ENCODE assay signal across 10 cellular contexts in genomic region chr7:41882271-41882670, GRCh38.
DNase-seq lines count a peak whose midpoint lies in the region; ATAC-seq, FAIRE-seq and TF ChIP-seq lines count a peak whose summit lies in the region.
"Had no signal": no experiment of that assay in that cellular context is flagged by ENCODE, and none has a peak within 500 bp of the region (broad histone marks: within the 10 kb centered on the region; RNA-seq: fewer than 3 reads in every experiment).

No MANE protein-coding gene starts in this region.

- H3K4me1 ChIP-seq in K562 (replicated peaks in 1 of 2; ENCODE audit: control insufficient read depth in 2 of 2, insufficient read depth in 2 of 2, low read length in 2 of 2) = no peaks in the 10 kb centered on the region; a peak in 1 of 5 replicates
- H3K4me1 ChIP-seq in subcutaneous abdominal adipose tissue (ENCODE audit: control insufficient read depth in 5 of 5, insufficient read depth in 5 of 5, low read length in 5 of 5) = peaks cover 5 to 58% (median 48%) of the 10 kb centered on the region in 5 donors
- H3K4me1 ChIP-seq in heart right ventricle = peaks cover 0 to 62% (median 12%) of the 10 kb centered on the region in 9 donors
- H3K4me1 ChIP-seq: BE2C had no signal

- H3K4me3 Mint-ChIP-seq in activated naive CD4-positive, alpha-beta T cell treated with anti-CD3 and anti-CD28 coated beads, Interleukin-2, amount 50 U/mL, for 24 hours = peak overlapping the region; percentile 90

- TF ChIP-seq POLR2A in K562 (conservative IDR thresholded peaks at IDR 0.05) = no peak

- BruUV-seq in K562 (replicated peaks; lab: Mats Ljungman, UMichigan) = no TSS peak

- no peak for DNase-seq in activated naive CD4-positive, alpha-beta T cell treated with Interleukin-2 at 50 U/mL for 16 hours
- DNase-seq in K562 (ENCODE audit: extremely low read depth in 1 of 4, low spot score in 3 of 4) = no peak
- no peak for DNase-seq in heart right ventricle
- no peak for DNase-seq in GF-D8 (lab: John Stamatoyannopoulos, UW)
- no peak for DNase-seq in DMS114 treated with DMSO at 0.1 percent for 48 hours (lab: John Stamatoyannopoulos, UW; ENCODE audit: unreplicated experiment)
- DNase-seq: BE2C, cortex of kidney had no signal

- no peak for TF ChIP-seq RAD21 in K562 (CRISPR knock-in tag; conservative IDR thresholded peaks at IDR 0.05 in 1 of 2, IDR thresholded peaks at IDR 0.05 in 1 of 2)

- no peak for FAIRE-seq in K562 (lab: Jason Lieb, UNC)

- TF ChIP-seq CTCF in K562 (IDR thresholded peaks at IDR 0.05 in 2 of 3, conservative IDR thresholded peaks at IDR 0.05 in 1 of 3; ENCODE audit: insufficient read depth in 2 of 3, low read depth in 1 of 3, low read length in 3 of 3) (no peak), heart right ventricle (IDR thresholded peaks at IDR 0.05) (no peak)

- TF ChIP-seq EP300 in K562 (IDR thresholded peaks at IDR 0.05; ENCODE audit: low read length) = no peak

- H3K27ac Mint-ChIP-seq in activated naive CD4-positive, alpha-beta T cell treated with anti-CD3 and anti-CD28 coated beads, Interleukin-2, amount 50 U/mL, for 24 hours = peak overlapping the region; percentile 96

- H3K27me3 ChIP-seq in K562 (ENCODE audit: control insufficient read depth in 2 of 2, insufficient read depth in 2 of 2, low read length in 2 of 2) = no peaks in the 10 kb centered on the region
- no peaks in the 10 kb centered on the region for H3K27me3 ChIP-seq in subcutaneous abdominal adipose tissue (ENCODE audit: control insufficient read depth in 5 of 5, insufficient read depth in 4 of 5, low read length in 5 of 5)
- H3K27me3 ChIP-seq in heart right ventricle = peaks cover 0 to 18% (median 0%) of the 10 kb centered on the region in 7 donors
- H3K27me3 ChIP-seq: BE2C had no signal

- H3K9ac ChIP-seq in K562 (ENCODE audit: insufficient read depth in 1 of 2, low read depth in 2 of 2, low read length in 2 of 2) (no peak overlapping the region), subcutaneous abdominal adipose tissue (ENCODE audit: low read length in 5 of 5) (no peak overlapping the region)

- no peaks in the 10 kb centered on the region for H3K9me1 ChIP-seq in K562 (ENCODE audit: control insufficient read depth, insufficient read depth, low read length)

- peaks cover 6% of the 10 kb centered on the region for H3K9me3 Mint-ChIP-seq in activated naive CD4-positive, alpha-beta T cell treated with anti-CD3 and anti-CD28 coated beads, Interleukin-2, amount 50 U/mL, for 24 hours

- intact Hi-C loops in K562 (cut with micrococcal nuclease) (no loop called here), heart right ventricle (cut with DNase I) (no loop called here)

- H3K4me1 Mint-ChIP-seq in activated naive CD4-positive, alpha-beta T cell treated with anti-CD3 and anti-CD28 coated beads, Interleukin-2, amount 50 U/mL, for 24 hours = peaks cover 38% of the 10 kb centered on the region

- POLR2A ChIA-PET in K562 (lab: Yijun Ruan, JAX) = no interaction called here

- CTCF ChIA-PET in K562 (lab: Yijun Ruan, JAX; ENCODE audit: low intra/inter-chr PET ratio) = no interaction called here

- H3K4me2 ChIP-seq in K562 (ENCODE audit: insufficient read depth, low read length) = no peak overlapping the region

- H3K36me3 ChIP-seq in K562 (ENCODE audit: control insufficient read depth, insufficient read depth, low read length) (no peaks in the 10 kb centered on the region), subcutaneous abdominal adipose tissue (ENCODE audit: control insufficient read depth in 5 of 5, insufficient read depth in 5 of 5, low read length in 5 of 5) (no peaks in the 10 kb centered on the region), heart right ventricle (no peaks in the 10 kb centered on the region)
- H3K36me3 ChIP-seq: BE2C had no signal

- WGBS in K562 (ENCODE audit: insufficient coverage, low coverage, missing lambda C conversion rate) = 13% methylated on average over 6 of the region's 6 CpGs
- 82% methylated on average over 6 of the region's 6 CpGs for WGBS in heart right ventricle, 2 donors

- ATAC-seq in HG03159 (IDR thresholded peaks at IDR 0.05; ENCODE audit: unreplicated experiment) (peak; percentile 10), K562 (no peak), heart right ventricle (no peak)

- no peaks in the 10 kb centered on the region for H3K27me3 Mint-ChIP-seq in activated naive CD4-positive, alpha-beta T cell treated with anti-CD3 and anti-CD28 coated beads, Interleukin-2, amount 50 U/mL, for 24 hours

- peak overlapping the region; percentile 27; the same call in 1 of the 2 replicates for H2AFZ ChIP-seq in K562 (ENCODE audit: low read depth, low read length)

- in situ Hi-C loops in K562 (cut with MboI) = no loop called here

- H3K4me3 ChIP-seq in K562 (no peak overlapping the region), subcutaneous abdominal adipose tissue (ENCODE audit: low read depth in 1 of 5, low read length in 5 of 5) (peak overlapping the region in 1 of 5 donors; percentile 28), heart right ventricle (no peak overlapping the region)

- H3K36me3 Mint-ChIP-seq in activated naive CD4-positive, alpha-beta T cell treated with anti-CD3 and anti-CD28 coated beads, Interleukin-2, amount 50 U/mL, for 24 hours = peaks cover 10% of the 10 kb centered on the region

- H3K27ac ChIP-seq in K562 (ENCODE audit: extremely low read depth, low read depth, low read length) (no peak overlapping the region), subcutaneous abdominal adipose tissue (ENCODE audit: low read depth, low read length) (peak overlapping the region; percentile 25), heart right ventricle (peak overlapping the region in 1 of 10 donors; percentile 72)

- H4K20me1 ChIP-seq in K562 (replicated peaks; ENCODE audit: control insufficient read depth, insufficient read depth, low read length) = no peaks in the 10 kb centered on the region; the same call in 1 of the 2 replicates

- H3K79me2 ChIP-seq in K562 (ENCODE audit: control insufficient read depth, insufficient read depth, low read length) = no peaks in the 10 kb centered on the region

- H3K9me3 ChIP-seq in K562 (replicated peaks; ENCODE audit: control insufficient read depth, insufficient read depth, low read depth, low read length) (no peaks in the 10 kb centered on the region), subcutaneous abdominal adipose tissue (ENCODE audit: control insufficient read depth in 5 of 5, low read length in 5 of 5) (no peaks in the 10 kb centered on the region), heart right ventricle (no peaks in the 10 kb centered on the region)
- H3K9me3 ChIP-seq: BE2C had no signal

TF ChIP-seq in K562, 482 proteins besides CTCF, POLR2A, EP300 and RAD21:
- TF ChIP-seq PHTF2 (CRISPR knock-in tag; IDR thresholded peaks at IDR 0.05) = no peak
- TF ChIP-seq ZBTB33 (CRISPR knock-in tag; IDR thresholded peaks at IDR 0.05) = no peak
- TF ChIP-seq PML (IDR thresholded peaks at IDR 0.05; ENCODE audit: low read length) = no peak
- TF ChIP-seq ZNF311 (CRISPR knock-in tag; IDR thresholded peaks at IDR 0.05) = no peak
- TF ChIP-seq RAD51 (IDR thresholded peaks at IDR 0.05; ENCODE audit: borderline replicate concordance, low read depth) = no peak
- TF ChIP-seq NFIX (CRISPR knock-in tag; IDR thresholded peaks at IDR 0.05; ENCODE audit: low read depth) = no peak
- no peak for TF ChIP-seq CEBPG (CRISPR knock-in tag; IDR thresholded peaks at IDR 0.05)
- no peak for TF ChIP-seq CEBPG (tag; conservative IDR thresholded peaks at IDR 0.05 in 1 of 2, IDR thresholded peaks at IDR 0.05 in 1 of 2)
- no peak for TF ChIP-seq JUND (IDR thresholded peaks at IDR 0.05; ENCODE audit: borderline replicate concordance, low read depth, low read length)
- TF ChIP-seq JUND (tag; IDR thresholded peaks at IDR 0.05; ENCODE audit: borderline replicate concordance, low read depth, low read length) = no peak
- TF ChIP-seq PYGO2 (tag; IDR thresholded peaks at IDR 0.05) = no peak
- no peak for TF ChIP-seq PBX2 (CRISPR knock-in tag; IDR thresholded peaks at IDR 0.05; ENCODE audit: low read depth)
- no peak for TF ChIP-seq PBX2 (tag; conservative IDR thresholded peaks at IDR 0.05; ENCODE audit: low read depth)
- no peak for TF ChIP-seq ZNF133 (CRISPR knock-in tag; IDR thresholded peaks at IDR 0.05)
- no peak for TF ChIP-seq ZEB2 (IDR thresholded peaks at IDR 0.05)
- no peak for TF ChIP-seq ZNF586 (CRISPR knock-in tag; conservative IDR thresholded peaks at IDR 0.05)
TF ChIP-seq in K562: peak in this region for 0.
